ENCODE assay signal across 19 cellular contexts in the genomic region with DNA sequence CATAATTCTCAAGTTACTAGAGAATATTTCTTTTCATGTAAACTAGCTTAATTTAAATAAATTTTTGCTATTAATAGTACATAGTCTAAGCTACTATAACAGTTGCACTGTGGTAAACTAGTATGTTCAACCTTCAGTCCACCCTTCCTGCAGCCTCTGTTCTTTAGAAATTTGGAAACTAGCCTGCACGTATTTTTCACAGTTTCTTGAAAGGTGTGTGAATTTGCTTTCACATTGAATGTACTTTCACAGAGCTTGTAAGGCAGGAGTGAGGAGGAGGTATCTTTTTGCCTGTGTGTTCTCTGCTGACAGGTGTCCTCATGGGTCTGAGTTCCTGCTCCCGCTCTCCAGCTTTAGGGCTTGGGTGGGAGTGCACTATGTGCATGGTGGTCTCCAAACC.
DNase-seq lines count a peak whose midpoint lies in the region; ATAC-seq, FAIRE-seq and TF ChIP-seq lines count a peak whose summit lies in the region.
"Had no signal": no experiment of that assay in that cellular context is flagged by ENCODE, and none has a peak within 500 bp of the region (broad histone marks: within the 10 kb centered on the region; RNA-seq: fewer than 3 reads in every experiment).

No MANE protein-coding gene starts in this region.

- TF ChIP-seq CTCF in neural crest cell (conservative IDR thresholded peaks at IDR 0.05): no peak
- TF ChIP-seq CTCF in gastrocnemius medialis (IDR thresholded peaks at IDR 0.05 in 4 of 5, conservative IDR thresholded peaks at IDR 0.05 in 1 of 5): no peak

- H3K4me1 Mint-ChIP-seq in neural crest cell: peaks cover 19% of the 10 kb centered on the region
- H3K4me1 Mint-ChIP-seq: memory B cell had no signal

- no peak overlapping the region for H3K4me3 Mint-ChIP-seq in neural crest cell
- H3K4me3 Mint-ChIP-seq: memory B cell, nephron progenitor cell had no signal

- H3K27me3 Mint-ChIP-seq in neural crest cell (ENCODE audit: low read depth): no peaks in the 10 kb centered on the region
- H3K27me3 Mint-ChIP-seq: memory B cell had no signal

- H3K9me3 ChIP-seq in gastrocnemius medialis: no peaks in the 10 kb centered on the region
- H3K9me3 ChIP-seq: BLaER1 treated with 17β-estradiol and CSF1 and Interleukin-3, amounts not matched to agents 10 nM and 100 nM; colonic mucosa had no signal

- no peak for FAIRE-seq in H54 (lab: Jason Lieb, UNC)
- FAIRE-seq: astrocyte, HTR-8/SVneo, keratinocyte had no signal

- H3K36me3 ChIP-seq in gastrocnemius medialis: no peaks in the 10 kb centered on the region
- H3K36me3 ChIP-seq: colonic mucosa had no signal

- H3K27ac ChIP-seq in gastrocnemius medialis: no peak overlapping the region
- H3K27ac ChIP-seq: BLaER1 treated with 17β-estradiol and CSF1 and Interleukin-3, amounts not matched to agents 10 nM and 100 nM; colonic mucosa had no signal

- intact Hi-C loops in gastrocnemius medialis (cut with DNase I; ENCODE audit: low total_unique reads): no loop called here

- peak; percentile 91 for ATAC-seq in GM18870 (IDR thresholded peaks at IDR 0.05; ENCODE audit: unreplicated experiment)
- peak; percentile 73 for ATAC-seq in GM21515 (IDR thresholded peaks at IDR 0.05; ENCODE audit: unreplicated experiment)
- peak; percentile 55 for ATAC-seq in HG03025 (IDR thresholded peaks at IDR 0.05; ENCODE audit: low FRiP score, unreplicated experiment)
- no peak for ATAC-seq in GM18873 (IDR thresholded peaks at IDR 0.05; ENCODE audit: low FRiP score, unreplicated experiment)
- ATAC-seq in gastrocnemius medialis: no peak

- H3K27me3 ChIP-seq in gastrocnemius medialis: no peaks in the 10 kb centered on the region
- H3K27me3 ChIP-seq: BLaER1 treated with 17β-estradiol and CSF1 and Interleukin-3, amounts not matched to agents 10 nM and 100 nM; colonic mucosa had no signal

- H3K4me3 ChIP-seq in gastrocnemius medialis: no peak overlapping the region
- H3K4me3 ChIP-seq: BLaER1 treated with 17β-estradiol and CSF1 and Interleukin-3, amounts not matched to agents 10 nM and 100 nM; colonic mucosa had no signal

- TF ChIP-seq POLR2A in H54 (IDR thresholded peaks at IDR 0.05; ENCODE audit: low read depth, low read length) (no peak), gastrocnemius medialis (IDR thresholded peaks at IDR 0.05) (no peak)

- H3K9me3 Mint-ChIP-seq in neural crest cell: peaks cover 2% of the 10 kb centered on the region
- H3K9me3 Mint-ChIP-seq: memory B cell had no signal

- in situ Hi-C loops in gastrocnemius medialis (cut with MboI; ENCODE audit: low sequenced_read_pairs in 4 of 4): no loop called here

- H3K27ac Mint-ChIP-seq in neural crest cell (ENCODE audit: unreplicated experiment): peak overlapping the region; percentile 95
- H3K27ac Mint-ChIP-seq: memory B cell, nephron progenitor cell had no signal

- no peaks in the 10 kb centered on the region for H3K4me1 ChIP-seq in gastrocnemius medialis
- H3K4me1 ChIP-seq: BLaER1 treated with 17β-estradiol and CSF1 and Interleukin-3, amounts not matched to agents 10 nM and 100 nM; colonic mucosa had no signal

- H3K36me3 Mint-ChIP-seq in neural crest cell (ENCODE audit: low read depth): peaks cover 11% of the 10 kb centered on the region

- DNase-seq in neural crest cell (ENCODE audit: low read depth, low spot score) (no peak), H54 (ENCODE audit: insufficient read length, low spot score) (no peak), gastrocnemius medialis (no peak)
- DNase-seq: activated CD8-positive, alpha-beta memory T cell treated with anti-CD3 and anti-CD28 coated beads for 24 hours; colonic mucosa; NCI-H2081 treated with DMSO at 0.1 percent for 48 hours; nephron progenitor cell; retina; stimulated activated CD4-positive, alpha-beta T cell treated with anti-CD3 and anti-CD28 coated beads, Interleukin-15, amount 100 ng/mL, for 24 hours; substantia nigra had no signal

Comparison
In these comparisons a context has a peak if more than half of its experiments do, and no peak if none do; other contexts are left out.
1. ATAC-seq: peak in GM18870 (single experiment), GM21515 (single experiment) and HG03025 (single experiment); none in GM18873 (single experiment) and gastrocnemius medialis (0 of 2).